20 cellular contexts compared by ENCODE assay signal in the genomic region with DNA sequence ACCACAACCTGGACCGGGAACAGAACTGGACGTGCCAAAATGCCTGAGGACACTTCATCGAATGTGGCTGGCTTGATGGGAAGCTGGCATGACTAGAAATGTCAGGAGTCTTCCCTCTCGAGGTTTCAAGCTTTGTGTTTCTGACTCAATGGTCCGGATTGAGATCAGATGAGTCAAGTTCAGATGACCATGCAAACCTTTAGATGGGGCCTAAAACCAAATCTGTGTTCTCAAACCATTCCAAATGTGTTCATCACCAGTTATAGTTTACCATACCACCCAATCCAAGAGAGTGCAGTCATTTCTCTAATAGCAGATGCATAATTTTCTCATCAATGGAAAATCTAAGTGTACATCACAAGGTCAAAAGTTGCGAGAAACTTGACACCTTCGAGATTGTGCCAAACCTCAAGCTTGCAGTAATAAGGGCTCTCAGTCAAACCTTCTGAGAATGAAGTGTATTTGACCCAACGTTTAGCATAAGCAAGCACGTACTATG.
DNase-seq lines count a peak whose midpoint lies in the region; ATAC-seq, FAIRE-seq and TF ChIP-seq lines count a peak whose summit lies in the region.
"Had no signal": no experiment of that assay in that cellular context is flagged by ENCODE, and none has a peak within 500 bp of the region (broad histone marks: within the 10 kb centered on the region; RNA-seq: fewer than 3 reads in every experiment).

No MANE protein-coding gene starts in this region.

- 34 to 41% methylated on average over 9 of the region's 9 CpGs for WGBS in GM23248 (ENCODE audit: low coverage in 1 of 2, low lambda C conversion rate in 2 of 2, missing lambda C conversion rate in 2 of 2), 2 experiments

- DNase-seq in AG08395 (ENCODE audit: low spot score) (peak; percentile 73), GM23248 (peak; percentile 91), bronchial epithelial cell (ENCODE audit: low read depth) (peak; percentile 49), HT-29 (ENCODE audit: low spot score) (no peak), cerebellar cortex (ENCODE audit: low spot score) (no peak), DMS153 (lab: John Stamatoyannopoulos, UW) (no peak)
- no peak for DNase-seq in naive thymus-derived CD4-positive, alpha-beta T cell
- no peak for DNase-seq in activated CD8-positive, alpha-beta memory T cell treated with anti-CD3 and anti-CD28 coated beads, Interleukin-2, amount 10 ng/mL, durations not matched to agents 7 days and 5 days
- DNase-seq: DND-41, NCI-H2029 treated with DMSO at 0.1 percent for 48 hours, NCI-H748 treated with DMSO at 0.1 percent for 48 hours, occipital lobe, RPMI8226, stomach, T-cell had no signal

- intact Hi-C loops in naive thymus-derived CD4-positive, alpha-beta T cell (cut with micrococcal nuclease): loop anchor here in 1 of 2 donors (5.0 kb wide), 1 partner anchor 338 kb away; no protein-coding TSS in a partner anchor

- H2AFZ ChIP-seq in GM23248: no peak overlapping the region

- no peak overlapping the region; the same call in 1 of the 2 replicates for H3K9ac ChIP-seq in GM23248
- H3K9ac ChIP-seq: BLaER1 had no signal

- peak overlapping the region; percentile 52 for H3K27ac ChIP-seq in GM23248
- H3K27ac ChIP-seq in naive thymus-derived CD4-positive, alpha-beta T cell (ENCODE audit: low read depth, low read length): no peak overlapping the region
- H3K27ac ChIP-seq: BLaER1, esophagus muscularis mucosa, skin epidermis, stomach had no signal

- H3K9me2 ChIP-seq in GM23248 (ENCODE audit: insufficient read depth): no peaks in the 10 kb centered on the region

- TF ChIP-seq CTCF in bronchial epithelial cell (IDR thresholded peaks at IDR 0.05; ENCODE audit: insufficient read depth, low read length, severe bottlenecking): no peak

- in situ Hi-C loops in GM23248 (cut with MboI): loop anchor here (10.0 kb wide), 1 partner anchor 65 kb away; no protein-coding TSS in a partner anchor

- H3F3A ChIP-seq in GM23248 (ENCODE audit: insufficient read depth): peaks cover 14% of the 10 kb centered on the region

- POLR2A ChIA-PET in naive thymus-derived CD4-positive, alpha-beta T cell (lab: Charles Lee): interaction anchor here (0.6 kb wide), 1 partner anchor 60 kb away, joined by 3 read pairs; no protein-coding TSS in a partner anchor

- H3K9me3 ChIP-seq in GM23248 (ENCODE audit: low read depth): no peaks in the 10 kb centered on the region
- H3K9me3 ChIP-seq in naive thymus-derived CD4-positive, alpha-beta T cell (ENCODE audit: control insufficient read depth in 2 of 3, low read length in 3 of 3): no peaks in the 10 kb centered on the region
- H3K9me3 ChIP-seq: BLaER1, esophagus muscularis mucosa, stomach had no signal

- peaks cover 0 to 2% (median 0%) of the 10 kb centered on the region in 11 donors for H3K9me3 Mint-ChIP-seq in naive thymus-derived CD4-positive, alpha-beta T cell
- no peaks in the 10 kb centered on the region for H3K9me3 Mint-ChIP-seq in activated CD8-positive, alpha-beta memory T cell treated with anti-CD3 and anti-CD28 coated beads, Interleukin-2, amount 10 ng/mL, durations not matched to agents 7 days and 5 days (ENCODE audit: low read depth)
- H3K9me3 Mint-ChIP-seq: T-cell had no signal

- peaks cover 4 to 29% (median 25%) of the 10 kb centered on the region in 7 donors for H3K4me1 Mint-ChIP-seq in naive thymus-derived CD4-positive, alpha-beta T cell
- peaks cover 3% of the 10 kb centered on the region for H3K4me1 Mint-ChIP-seq in activated CD8-positive, alpha-beta memory T cell treated with anti-CD3 and anti-CD28 coated beads, Interleukin-2, amount 10 ng/mL, durations not matched to agents 7 days and 5 days

- H3K4me3 ChIP-seq in GM23248 (no peak overlapping the region), bronchial epithelial cell (ENCODE audit: low read depth, low read length) (no peak overlapping the region)
- H3K4me3 ChIP-seq in naive thymus-derived CD4-positive, alpha-beta T cell (ENCODE audit: low read length): no peak overlapping the region
- H3K4me3 ChIP-seq: BLaER1, esophagus muscularis mucosa, skin epidermis, stomach had no signal

- no peaks in the 10 kb centered on the region for H3K79me2 ChIP-seq in GM23248 (ENCODE audit: insufficient read depth)

- H3K36me3 ChIP-seq in GM23248 (ENCODE audit: low read depth): no peaks in the 10 kb centered on the region
- no peaks in the 10 kb centered on the region for H3K36me3 ChIP-seq in bronchial epithelial cell (ENCODE audit: control insufficient read depth, insufficient read depth, low read length)
- no peaks in the 10 kb centered on the region for H3K36me3 ChIP-seq in naive thymus-derived CD4-positive, alpha-beta T cell (ENCODE audit: control insufficient read depth in 2 of 3, insufficient read depth in 3 of 3, low read length in 3 of 3)
- H3K36me3 ChIP-seq: BLaER1, esophagus muscularis mucosa, stomach had no signal

- CTCF ChIA-PET in naive thymus-derived CD4-positive, alpha-beta T cell (lab: Charles Lee): interaction anchor here (7.8 kb wide), 1 partner anchor 274 kb away, joined by 84 read pairs; no protein-coding TSS in a partner anchor
- CTCF ChIA-PET in activated CD8-positive, alpha-beta memory T cell treated with anti-CD3 and anti-CD28 coated beads, Interleukin-2, amount 10 ng/mL, durations not matched to agents 7 days and 5 days (lab: Charles Lee): no interaction called here

- peaks cover 11% of the 10 kb centered on the region for H3K4me1 ChIP-seq in GM23248 (ENCODE audit: insufficient read depth)
- H3K4me1 ChIP-seq in naive thymus-derived CD4-positive, alpha-beta T cell (ENCODE audit: control insufficient read depth in 2 of 2, insufficient read depth in 2 of 2, low read length in 2 of 2): peaks cover 6 to 9% of the 10 kb centered on the region in 2 donors
- H3K4me1 ChIP-seq: BLaER1, esophagus muscularis mucosa, stomach had no signal

- peak overlapping the region in 1 of 10 donors; percentile 21 for H3K4me3 Mint-ChIP-seq in naive thymus-derived CD4-positive, alpha-beta T cell
- H3K4me3 Mint-ChIP-seq in activated CD8-positive, alpha-beta memory T cell treated with anti-CD3 and anti-CD28 coated beads, Interleukin-2, amount 10 ng/mL, durations not matched to agents 7 days and 5 days: no peak overlapping the region
- H3K4me3 Mint-ChIP-seq: T-cell had no signal

- H3K27me3 ChIP-seq in GM23248 (replicated peaks; ENCODE audit: insufficient read depth): no peaks in the 10 kb centered on the region
- no peaks in the 10 kb centered on the region for H3K27me3 ChIP-seq in bronchial epithelial cell (ENCODE audit: control insufficient read depth, insufficient read depth, low read length)
- H3K27me3 ChIP-seq in naive thymus-derived CD4-positive, alpha-beta T cell (ENCODE audit: control insufficient read depth in 2 of 2, insufficient read depth in 2 of 2, low read length in 2 of 2): no peaks in the 10 kb centered on the region
- H3K27me3 ChIP-seq: BLaER1, esophagus muscularis mucosa, stomach had no signal

- H3K27me3 Mint-ChIP-seq in naive thymus-derived CD4-positive, alpha-beta T cell: no peaks in the 10 kb centered on the region
- peaks cover 7% of the 10 kb centered on the region for H3K27me3 Mint-ChIP-seq in activated CD8-positive, alpha-beta memory T cell treated with anti-CD3 and anti-CD28 coated beads, Interleukin-2, amount 10 ng/mL, durations not matched to agents 7 days and 5 days
- H3K27me3 Mint-ChIP-seq: T-cell had no signal

- peak; percentile 48 for ATAC-seq in naive thymus-derived CD4-positive, alpha-beta T cell
- no peak for ATAC-seq in activated CD8-positive, alpha-beta memory T cell treated with anti-CD3 and anti-CD28 coated beads, Interleukin-2, amount 10 ng/mL, durations not matched to agents 7 days and 5 days
- ATAC-seq: T-cell had no signal

- no peaks in the 10 kb centered on the region for H4K20me1 ChIP-seq in GM23248 (ENCODE audit: insufficient read depth)
- H4K20me1 ChIP-seq: BLaER1 had no signal

- H3K27ac Mint-ChIP-seq in naive thymus-derived CD4-positive, alpha-beta T cell: no peak overlapping the region
- no peak overlapping the region for H3K27ac Mint-ChIP-seq in activated CD8-positive, alpha-beta memory T cell treated with anti-CD3 and anti-CD28 coated beads, Interleukin-2, amount 10 ng/mL, durations not matched to agents 7 days and 5 days
- H3K27ac Mint-ChIP-seq: T-cell had no signal

- peak; percentile 82 for FAIRE-seq in bronchial epithelial cell (lab: Jason Lieb, UNC)
- FAIRE-seq: GM12892, GM19239 had no signal

- H3K36me3 Mint-ChIP-seq in naive thymus-derived CD4-positive, alpha-beta T cell: peaks cover 0 to 5% (median 0%) of the 10 kb centered on the region in 5 donors
- H3K36me3 Mint-ChIP-seq in activated CD8-positive, alpha-beta memory T cell treated with anti-CD3 and anti-CD28 coated beads, Interleukin-2, amount 10 ng/mL, durations not matched to agents 7 days and 5 days: no peaks in the 10 kb centered on the region
- H3K36me3 Mint-ChIP-seq: T-cell had no signal

- peak overlapping the region; percentile 0 for H3K4me2 ChIP-seq in GM23248 (ENCODE audit: unreplicated experiment)
- H3K4me2 ChIP-seq: BLaER1 had no signal

Comparison
In these comparisons a context has a peak if more than half of its experiments do, and no peak if none do; other contexts are left out.
1. DNase-seq: peak in AG08395 (single experiment), GM23248 (single experiment) and bronchial epithelial cell (single experiment); none in naive thymus-derived CD4-positive, alpha-beta T cell (0 of 9), HT-29 (single experiment), cerebellar cortex (single experiment), activated CD8-positive, alpha-beta memory T cell treated with anti-CD3 and anti-CD28 coated beads, Interleukin-2, amount 10 ng/mL, durations not matched to agents 7 days and 5 days (single experiment) and DMS153 (single experiment).